ENCODE assay signal across 22 cellular contexts in genomic region chr5:139761057-139761450, GRCh38. TPM values are rescaled to one million over a fixed set of nuclear protein-coding genes. Genes with fewer than 3 reads are reported as not detected.
"Had no signal": no experiment of that assay in that cellular context is flagged by ENCODE, and none has a peak within 500 bp of the region (broad histone marks: within the 10 kb centered on the region; RNA-seq: fewer than 3 reads in every experiment).

No MANE protein-coding gene starts in this region.

- H3K36me3 ChIP-seq: esophagus squamous epithelium, gastrocnemius medialis, left ventricle myocardium inferior, stomach, transverse colon, uterus had no signal

- ATAC-seq: activated CD4-positive, CD25-positive, alpha-beta regulatory T cell treated with anti-CD3 and anti-CD28 coated beads, Interleukin-2, amount 50 U/mL, for 24 hours; activated CD8-positive, alpha-beta memory T cell treated with anti-CD3 and anti-CD28 coated beads, Interleukin-2, amount 10 ng/mL, durations not matched to agents 7 days and 5 days; activated CD8-positive, alpha-beta T cell treated with anti-CD3 and anti-CD28 coated beads for 36 hours; body of pancreas; gastrocnemius medialis; naive thymus-derived CD8-positive, alpha-beta T cell; sciatic nerve; stimulated activated effector memory CD8-positive, alpha-beta T cell treated with anti-CD3 and anti-CD28 coated beads, Interleukin-12 subunit alpha, Interleukin-12 subunit beta, amount 100 ng/mL, for 72 hours had no signal

- DNase-seq: activated CD4-positive, alpha-beta T cell treated with anti-CD3 and anti-CD28 coated beads, Interleukin-2, amount 10 ng/mL, durations not matched to agents 7 days and 5 days; activated CD8-positive, alpha-beta memory T cell treated with anti-CD3 and anti-CD28 coated beads, Interleukin-2, amount 10 ng/mL, durations not matched to agents 7 days and 5 days; activated CD8-positive, alpha-beta T cell treated with anti-CD3 and anti-CD28 coated beads for 36 hours; activated gamma-delta T cell; activated T-cell treated with anti-CD3 and anti-CD28 coated beads for 4 hours; body of pancreas; esophagus squamous epithelium; gastrocnemius medialis; hippocampal formation; left ventricle myocardium inferior; naive thymus-derived CD8-positive, alpha-beta T cell; small intestine; stimulated activated CD4-positive, alpha-beta T cell treated with anti-CD3 and anti-CD28 coated beads, Interleukin-2, amount 100 ng/mL, for 24 hours; stomach; T-helper 2 cell; transverse colon; uterus had no signal

- H3K4me3 Mint-ChIP-seq: activated CD4-positive, alpha-beta T cell treated with anti-CD3 and anti-CD28 coated beads, Interleukin-2, amount 10 ng/mL, durations not matched to agents 7 days and 5 days; activated CD8-positive, alpha-beta memory T cell treated with anti-CD3 and anti-CD28 coated beads, Interleukin-2, amount 10 ng/mL, durations not matched to agents 7 days and 5 days; activated CD8-positive, alpha-beta T cell treated with anti-CD3 and anti-CD28 coated beads for 36 hours; activated naive CD4-positive, alpha-beta T cell treated with anti-CD3 and anti-CD28 coated beads, Interleukin-2, amount 50 U/mL, for 24 hours; mesothelial cell of epicardium; stimulated activated effector memory CD8-positive, alpha-beta T cell treated with anti-CD3 and anti-CD28 coated beads, Interleukin-12 subunit alpha, Interleukin-12 subunit beta, amount 100 ng/mL, for 72 hours had no signal

- H3K36me3 Mint-ChIP-seq: activated CD8-positive, alpha-beta memory T cell treated with anti-CD3 and anti-CD28 coated beads, Interleukin-2, amount 10 ng/mL, durations not matched to agents 7 days and 5 days; activated naive CD4-positive, alpha-beta T cell treated with anti-CD3 and anti-CD28 coated beads, Interleukin-2, amount 50 U/mL, for 24 hours; mesothelial cell of epicardium; stimulated activated effector memory CD8-positive, alpha-beta T cell treated with anti-CD3 and anti-CD28 coated beads, Interleukin-12 subunit alpha, Interleukin-12 subunit beta, amount 100 ng/mL, for 72 hours had no signal

- H3K9me3 ChIP-seq: body of pancreas, esophagus squamous epithelium, gastrocnemius medialis, left ventricle myocardium inferior, stomach, transverse colon, uterus had no signal

- H3K27ac Mint-ChIP-seq: activated CD4-positive, alpha-beta T cell treated with anti-CD3 and anti-CD28 coated beads, Interleukin-2, amount 10 ng/mL, durations not matched to agents 7 days and 5 days; activated CD8-positive, alpha-beta memory T cell treated with anti-CD3 and anti-CD28 coated beads, Interleukin-2, amount 10 ng/mL, durations not matched to agents 7 days and 5 days; activated CD8-positive, alpha-beta T cell treated with anti-CD3 and anti-CD28 coated beads for 36 hours; activated naive CD4-positive, alpha-beta T cell treated with anti-CD3 and anti-CD28 coated beads, Interleukin-2, amount 50 U/mL, for 24 hours; mesothelial cell of epicardium had no signal

- H3K27ac ChIP-seq: body of pancreas, esophagus squamous epithelium, gastrocnemius medialis, left ventricle myocardium inferior, stomach, transverse colon, uterus had no signal

- H3K9me3 Mint-ChIP-seq: activated CD4-positive, alpha-beta T cell treated with anti-CD3 and anti-CD28 coated beads, Interleukin-2, amount 10 ng/mL, durations not matched to agents 7 days and 5 days; activated CD8-positive, alpha-beta T cell treated with anti-CD3 and anti-CD28 coated beads for 36 hours; activated naive CD4-positive, alpha-beta T cell treated with anti-CD3 and anti-CD28 coated beads, Interleukin-2, amount 50 U/mL, for 24 hours; mesothelial cell of epicardium; naive thymus-derived CD8-positive, alpha-beta T cell; stimulated activated effector memory CD8-positive, alpha-beta T cell treated with anti-CD3 and anti-CD28 coated beads, Interleukin-12 subunit alpha, Interleukin-12 subunit beta, amount 100 ng/mL, for 72 hours had no signal

- H3K4me3 ChIP-seq: body of pancreas, esophagus squamous epithelium, gastrocnemius medialis, left ventricle myocardium inferior, stomach, transverse colon, uterus had no signal

RNA-seq across cellular contexts. Expression of gene PSD2, which starts 34.6 kb away (rescaled TPM):
- total RNA-seq: activated CD4-positive, alpha-beta T cell treated with anti-CD3 and anti-CD28 coated beads, Interleukin-2, amount 10 ng/mL, durations not matched to agents 7 days and 5 days; activated CD8-positive, alpha-beta memory T cell treated with anti-CD3 and anti-CD28 coated beads, Interleukin-2, amount 10 ng/mL, durations not matched to agents 7 days and 5 days; esophagus squamous epithelium; left ventricle myocardium inferior had no signal
